1 cellular context compared by ENCODE assay signal in the genomic region with DNA sequence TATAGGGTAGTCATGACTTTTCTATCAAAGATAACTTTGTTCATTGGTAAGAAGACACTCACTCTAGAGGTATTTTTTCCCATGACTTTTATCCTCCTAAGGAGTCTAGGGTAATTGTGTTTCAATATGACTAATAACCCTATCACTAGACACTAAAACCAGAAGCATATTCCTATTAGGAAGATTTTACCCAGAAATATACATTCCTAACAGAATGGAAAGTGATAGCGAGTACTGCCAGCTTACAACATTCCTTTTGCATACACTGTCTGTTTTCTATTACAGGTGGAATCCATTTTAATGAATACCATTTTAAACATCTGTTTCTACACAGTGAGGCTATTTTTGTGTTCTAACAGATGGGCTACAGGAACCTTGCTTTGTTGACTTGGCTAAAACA.
TF ChIP-seq lines count a peak whose summit lies in the region.

No MANE protein-coding gene starts in this region.

TF ChIP-seq in HEK293T, 16 proteins besides CTCF, POLR2A, EP300 and RAD21 (continued from another document):
- TF ChIP-seq L3MBTL2 (conservative IDR thresholded peaks at IDR 0.05): no peak
- no peak for TF ChIP-seq FOXK2 (IDR thresholded peaks at IDR 0.05)
TF ChIP-seq in HEK293T: peak in this region for 0.
